ENCODE assay signal across 10 cellular contexts in genomic region chr16:81442909-81443687, GRCh38. TPM values are rescaled to one million over a fixed set of nuclear protein-coding genes. Genes with fewer than 3 reads are reported as not detected.
DNase-seq lines count a peak whose midpoint lies in the region; ATAC-seq, FAIRE-seq and TF ChIP-seq lines count a peak whose summit lies in the region.
"Had no signal": no experiment of that assay in that cellular context is flagged by ENCODE, and none has a peak within 500 bp of the region (broad histone marks: within the 10 kb centered on the region; RNA-seq: fewer than 3 reads in every experiment).

No MANE protein-coding gene starts in this region.

- no peak for DNase-seq in right atrium auricular region (ENCODE audit: low spot score)
- DNase-seq in heart right ventricle = no peak
- peak; percentile 15 for DNase-seq in astrocyte (ENCODE audit: low read depth)
- DNase-seq in uterus = no peak
- DNase-seq in HT-29 (ENCODE audit: low spot score) = no peak
- no peak for DNase-seq in activated CD4-positive, alpha-beta T cell treated with anti-CD3 and anti-CD28 coated beads for 48 hours
- DNase-seq: stimulated activated CD4-positive, alpha-beta T cell treated with anti-CD3 and anti-CD28 coated beads, Interleukin-12 subunit alpha, Interleukin-12 subunit beta, amount 100 ng/mL, for 4 hours; T-helper 9 cell had no signal

- no peak overlapping the region for H3K4me3 ChIP-seq in right atrium auricular region
- no peak overlapping the region for H3K4me3 ChIP-seq in heart right ventricle
- no peak overlapping the region for H3K4me3 ChIP-seq in astrocyte (ENCODE audit: insufficient read depth, low read depth, low read length)
- H3K4me3 ChIP-seq in muscle layer of duodenum (ENCODE audit: low read depth in 1 of 2, low read length in 2 of 2) = no peak overlapping the region
- H3K4me3 ChIP-seq in uterus = no peak overlapping the region

- TF ChIP-seq POLR2A in uterus (IDR thresholded peaks at IDR 0.05) = no peak

- H3K27me3 ChIP-seq in right atrium auricular region (no peaks in the 10 kb centered on the region), heart right ventricle (peaks cover 0 to 6% (median 0%) of the 10 kb centered on the region in 7 donors), astrocyte (ENCODE audit: insufficient read depth, low read length) (peaks cover 21% of the 10 kb centered on the region), muscle layer of duodenum (ENCODE audit: low read depth, low read length) (no peaks in the 10 kb centered on the region), uterus (no peaks in the 10 kb centered on the region)

- H3K4me1 Mint-ChIP-seq in astrocyte (ENCODE audit: low read depth, unreplicated experiment) = peaks cover 14% of the 10 kb centered on the region

- WGBS in heart right ventricle, 2 donors = 67 to 73% methylated on average over 9 of the region's 9 CpGs

- ATAC-seq in heart right ventricle = no peak
- ATAC-seq in GM18502 (IDR thresholded peaks at IDR 0.05; ENCODE audit: poor library complexity, unreplicated experiment) = no peak

- H3K4me1 ChIP-seq in right atrium auricular region (peaks cover 0 to 36% of the 10 kb centered on the region in 2 donors), heart right ventricle (peaks cover 5 to 38% (median 25%) of the 10 kb centered on the region in 9 donors), astrocyte (ENCODE audit: insufficient read depth, low read length) (peaks cover 16% of the 10 kb centered on the region), muscle layer of duodenum (ENCODE audit: control insufficient read depth in 1 of 2, insufficient read depth in 2 of 2, low read length in 2 of 2) (peaks cover 7 to 24% of the 10 kb centered on the region in 2 donors), uterus (peaks cover 0 to 4% of the 10 kb centered on the region in 2 donors)

- TF ChIP-seq CTCF in right atrium auricular region (IDR thresholded peaks at IDR 0.05) (no peak), heart right ventricle (IDR thresholded peaks at IDR 0.05) (no peak), astrocyte (IDR thresholded peaks at IDR 0.05; ENCODE audit: insufficient read depth, low read depth, low read length) (no peak), uterus (IDR thresholded peaks at IDR 0.05) (no peak)

- H3K79me2 ChIP-seq in astrocyte (ENCODE audit: insufficient read depth, low read length) = peaks cover 30% of the 10 kb centered on the region

- H4K20me1 ChIP-seq in astrocyte (ENCODE audit: insufficient read depth, low read length) = peaks cover 25% of the 10 kb centered on the region

- peaks cover 6% of the 10 kb centered on the region for H3K27me3 Mint-ChIP-seq in astrocyte (ENCODE audit: low read depth, unreplicated experiment)

- no peaks in the 10 kb centered on the region for H3K36me3 ChIP-seq in right atrium auricular region
- no peaks in the 10 kb centered on the region for H3K36me3 ChIP-seq in heart right ventricle
- no peaks in the 10 kb centered on the region for H3K36me3 ChIP-seq in astrocyte (ENCODE audit: insufficient read depth, low read length)
- no peaks in the 10 kb centered on the region for H3K36me3 ChIP-seq in muscle layer of duodenum (ENCODE audit: control insufficient read depth in 1 of 2, insufficient read depth in 2 of 2, low read length in 2 of 2)
- H3K36me3 ChIP-seq in uterus = no peaks in the 10 kb centered on the region

- peak overlapping the region; percentile 86 for H3K4me3 Mint-ChIP-seq in astrocyte (ENCODE audit: unreplicated experiment)

- intact Hi-C loops in heart right ventricle (cut with DNase I) = loop anchor here in 3 of 10 donors (10.0 kb wide), 2 partner anchors 52 to 172 kb away; no protein-coding TSS in a partner anchor
- intact Hi-C loops in uterus (cut with DNase I; ENCODE audit: low total_unique reads) = no loop called here

- no peak for FAIRE-seq in astrocyte (lab: Jason Lieb, UNC)

- H3K27ac Mint-ChIP-seq in astrocyte (ENCODE audit: unreplicated experiment) = peak overlapping the region; percentile 91

- H3K27ac ChIP-seq in right atrium auricular region = peak overlapping the region; percentile 52 to 80
- H3K27ac ChIP-seq in heart right ventricle = peak overlapping the region in 3 of 10 donors; percentile 70 to 84 (median 83)
- H3K27ac ChIP-seq in astrocyte (ENCODE audit: low read depth, low read length) = no peak overlapping the region
- peak overlapping the region; percentile 5 for H3K27ac ChIP-seq in muscle layer of duodenum (ENCODE audit: low read length)
- H3K27ac ChIP-seq in uterus = peak overlapping the region; percentile 93 to 94

- H3K4me2 ChIP-seq in astrocyte (ENCODE audit: low read length) = no peak overlapping the region

- H3K9me3 ChIP-seq in right atrium auricular region (no peaks in the 10 kb centered on the region), heart right ventricle (no peaks in the 10 kb centered on the region), astrocyte (ENCODE audit: insufficient read depth, low read depth, low read length) (no peaks in the 10 kb centered on the region), muscle layer of duodenum (ENCODE audit: control insufficient read depth in 1 of 2, low read length in 2 of 2) (no peaks in the 10 kb centered on the region), uterus (no peaks in the 10 kb centered on the region)

- no peak overlapping the region for H3K9ac ChIP-seq in astrocyte (ENCODE audit: low read length)

- H3K36me3 Mint-ChIP-seq in astrocyte (ENCODE audit: low read depth, unreplicated experiment) = peaks cover 2% of the 10 kb centered on the region

- peaks cover 2% of the 10 kb centered on the region for H3K9me3 Mint-ChIP-seq in astrocyte (ENCODE audit: unreplicated experiment)

- no peak overlapping the region for H2AFZ ChIP-seq in astrocyte (ENCODE audit: low read depth, low read length)

RNA-seq across cellular contexts. Expression of gene CMIP, which starts 1.5 kb away (rescaled TPM):
- total RNA-seq in right atrium auricular region (10 to 100 TPM in 1 of 2 donors, 1 to 10 TPM in 1; 7.7 to 19.2 TPM), heart right ventricle (10 to 100 TPM in 9 of 10 donors, 1 to 10 TPM in 1; 8.8 to 32.8 (median 14.0) TPM), astrocyte (64.5 and 71.5 TPM in 2 replicates), uterus (100 to 1,000 TPM in 1 of 4 donors, 10 to 100 TPM in 3; 16.7 to 104 (median 43.6) TPM)
- 1 to 10 TPM; 5.4 to 7.2 TPM for polyA plus RNA-seq in heart right ventricle
- total RNA-seq in HT-29 (2014; rRNA removed; shearing (Covaris generic)) = 17.3 and 24.7 TPM in 2 replicates
